17 cellular contexts compared by ENCODE assay signal in the genomic region with DNA sequence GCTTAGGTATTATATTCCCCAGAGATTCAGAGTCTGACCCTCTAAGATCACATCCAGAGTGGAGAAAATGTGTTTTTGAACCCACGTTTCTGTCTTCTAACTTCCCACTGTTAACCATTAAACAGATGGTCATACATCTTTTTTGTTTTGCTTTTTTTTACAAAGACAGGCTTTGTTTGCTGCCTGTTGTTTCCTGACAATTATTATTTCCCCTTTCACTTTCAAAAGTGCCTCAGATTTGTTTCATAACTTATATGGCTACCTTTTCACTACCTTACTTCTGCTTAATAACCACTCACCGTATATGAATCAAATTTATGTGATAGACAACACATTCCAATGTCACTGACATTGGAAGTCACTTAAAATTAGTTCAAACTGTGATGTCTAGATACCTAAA.
DNase-seq lines count a peak whose midpoint lies in the region; ATAC-seq and TF ChIP-seq lines count a peak whose summit lies in the region.
"Had no signal": no experiment of that assay in that cellular context is flagged by ENCODE, and none has a peak within 500 bp of the region (broad histone marks: within the 10 kb centered on the region; RNA-seq: fewer than 3 reads in every experiment).

No MANE protein-coding gene starts in this region.

- DNase-seq in amygdala (lab: John Stamatoyannopoulos, UW), result no peak
- DNase-seq in medulla oblongata (ENCODE audit: extremely low spot score), result no peak
- DNase-seq in esophagus squamous epithelium (lab: John Stamatoyannopoulos, UW), result no peak
- DNase-seq: activated CD4-positive, alpha-beta T cell treated with anti-CD3 and anti-CD28 coated beads for 36 hours; activated T-cell treated with anti-CD3 and anti-CD28 coated beads, Interleukin-2, amount 50 U/mL, for 24 hours; hypothalamus; KG1; naive thymus-derived CD8-positive, alpha-beta T cell; NCI-H1694 treated with DMSO at 0.1 percent for 48 hours; NCI-H526 treated with DMSO at 0.1 percent for 48 hours had no signal

- TF ChIP-seq POLR2A in esophagus squamous epithelium (IDR thresholded peaks at IDR 0.05), result no peak

- no peak for TF ChIP-seq CTCF in esophagus squamous epithelium (IDR thresholded peaks at IDR 0.05)

- WGBS in esophagus squamous epithelium, 2 donors, result 29 to 44% methylated on average over 2 of the region's 2 CpGs

- no peaks in the 10 kb centered on the region for H3K27me3 ChIP-seq in esophagus squamous epithelium

- H3K27ac ChIP-seq in esophagus squamous epithelium, result no peak overlapping the region
- H3K27ac ChIP-seq: epithelial cell of prostate had no signal

- no peaks in the 10 kb centered on the region for H3K4me1 ChIP-seq in esophagus squamous epithelium

- intact Hi-C loops in esophagus squamous epithelium (cut with DNase I), result no loop called here

- no peak overlapping the region for H3K4me3 ChIP-seq in esophagus squamous epithelium

- H3K36me3 ChIP-seq in esophagus squamous epithelium, result no peaks in the 10 kb centered on the region

- peaks cover 0 to 5% (median 0%) of the 10 kb centered on the region in 3 donors for H3K9me3 ChIP-seq in esophagus squamous epithelium

- ATAC-seq in GM18517 (IDR thresholded peaks at IDR 0.05; ENCODE audit: unreplicated experiment) (peak; percentile 85), GM21360 (IDR thresholded peaks at IDR 0.05; ENCODE audit: unreplicated experiment) (peak; percentile 72), HG02938 (IDR thresholded peaks at IDR 0.05; ENCODE audit: unreplicated experiment) (peak; percentile 89), HG03575 (IDR thresholded peaks at IDR 0.05; ENCODE audit: extremely low read depth, insufficient number of reproducible peaks, low FRiP score, unreplicated experiment) (peak; percentile 74), HG03039 (IDR thresholded peaks at IDR 0.05; ENCODE audit: unreplicated experiment) (no peak)
- ATAC-seq: activated CD4-positive, alpha-beta T cell treated with anti-CD3 and anti-CD28 coated beads for 36 hours; left lobe of liver; naive thymus-derived CD8-positive, alpha-beta T cell had no signal
